20 cellular contexts compared by ENCODE assay signal in the genomic region with DNA sequence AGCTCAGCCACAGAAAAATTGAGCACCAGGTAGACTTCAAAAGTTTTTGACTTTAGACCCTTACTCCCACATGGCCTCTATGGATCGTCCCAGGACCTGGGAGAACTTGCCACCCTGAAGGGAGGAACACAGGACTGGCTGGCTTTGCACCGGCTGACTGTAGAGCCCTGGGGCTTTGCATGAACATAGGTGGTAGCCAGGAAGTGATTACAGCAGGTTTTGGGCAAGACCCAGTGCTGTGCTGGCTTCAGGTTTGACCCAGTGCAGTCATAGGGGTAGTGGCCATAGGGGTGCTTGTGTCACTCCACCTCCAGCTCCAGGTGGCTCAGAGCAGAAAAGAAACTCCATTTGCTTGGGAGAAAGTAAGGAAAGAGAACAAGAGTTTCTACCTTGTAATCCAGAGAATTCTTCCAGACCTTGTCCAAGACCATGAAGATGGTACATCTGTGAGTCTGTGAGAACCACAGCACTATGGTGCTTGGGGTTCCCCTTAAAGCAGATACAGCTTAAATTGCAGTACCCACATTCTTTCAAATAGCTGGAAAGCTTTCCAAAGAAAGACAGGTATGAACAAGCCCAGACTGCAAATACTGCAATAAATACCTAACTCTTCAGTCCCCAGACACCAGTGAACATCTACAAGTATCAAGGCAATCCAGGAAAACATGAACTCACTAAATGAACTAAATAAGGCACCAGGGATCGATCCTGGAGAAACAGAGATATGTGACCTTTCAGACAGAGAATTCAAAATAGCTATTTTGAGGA. TPM values are rescaled to one million over a fixed set of nuclear protein-coding genes. Genes with fewer than 3 reads are reported as not detected.
A peak's percentile ranks its signal among the peaks of the same experiment; 100 is the strongest.
DNase-seq lines count a peak whose midpoint lies in the region; ATAC-seq and TF ChIP-seq lines count a peak whose summit lies in the region.
"Had no signal": no experiment of that assay in that cellular context is flagged by ENCODE, and none has a peak within 500 bp of the region (broad histone marks: within the 10 kb centered on the region; RNA-seq: fewer than 3 reads in every experiment).

No MANE protein-coding gene starts in this region.

- BruUV-seq in Caco-2 (replicated peaks; lab: Mats Ljungman, UMichigan) = no TSS peak
- no TSS peak for BruUV-seq in mammary epithelial cell (replicated peaks; lab: Mats Ljungman, UMichigan)

- no peak overlapping the region for H3K4me3 ChIP-seq in Caco-2 (ENCODE audit: low read depth, low read length)
- H3K4me3 ChIP-seq in mammary epithelial cell (replicated peaks in 1 of 3; ENCODE audit: insufficient read depth in 1 of 3, low read depth in 2 of 3, low read length in 3 of 3) = no peak overlapping the region
- H3K4me3 ChIP-seq in upper lobe of left lung = no peak overlapping the region
- H3K4me3 ChIP-seq: GM12878, K562 had no signal

- H3K27ac Mint-ChIP-seq in Caco-2 (ENCODE audit: unreplicated experiment) = peak overlapping the region; percentile 23
- H3K27ac Mint-ChIP-seq: CD4-positive, alpha-beta T cell; HFFc6 had no signal

- in situ Hi-C loops in mammary epithelial cell (cut with MboI; ENCODE audit: low sequenced_read_pairs in 2 of 2) = no loop called here

- ATAC-seq in esophagus mucosa (peak; percentile 30), upper lobe of left lung (ENCODE audit: low FRiP score in 2 of 2) (no peak)
- ATAC-seq: GM12878, HCT116, K562 had no signal

- DNase-seq in Caco-2 = no peak
- peak; percentile 61 for DNase-seq in mammary epithelial cell
- DNase-seq in upper lobe of left lung = no peak
- no peak for DNase-seq in Kasumi-1 (lab: John Stamatoyannopoulos, UW)
- no peak for DNase-seq in HT-29 (ENCODE audit: low spot score)
- DNase-seq: ACHN; BE2C; Calu3; CD4-positive, alpha-beta T cell; DMS79 treated with DMSO at 0.1 percent for 48 hours; GF-D8; GOT3; H7; HFFc6; IMR-90 had no signal

- H3K9me3 ChIP-seq in Caco-2 = 0 out of 2 replicates have a peak, but pooled peaks cover 3% of the 10 kb centered on the region
- H3K9me3 ChIP-seq in mammary epithelial cell (replicated peaks; ENCODE audit: insufficient read depth, low read length) = no peaks in the 10 kb centered on the region
- H3K9me3 ChIP-seq in upper lobe of left lung = no peaks in the 10 kb centered on the region
- H3K9me3 ChIP-seq: BE2C had no signal

- dilution Hi-C loops in mammary epithelial cell (cut with HindIII; ENCODE audit: low sequenced_read_pairs) = no loop called here

- H3K27me3 ChIP-seq in Caco-2 (replicated peaks; ENCODE audit: control insufficient read depth, insufficient read depth, low read length) = no peaks in the 10 kb centered on the region
- H3K27me3 ChIP-seq in mammary epithelial cell (ENCODE audit: insufficient read depth, low read length) = no peaks in the 10 kb centered on the region
- no peaks in the 10 kb centered on the region for H3K27me3 ChIP-seq in upper lobe of left lung
- H3K27me3 ChIP-seq: BE2C had no signal

- H3K27ac ChIP-seq in mammary epithelial cell (ENCODE audit: insufficient read depth, low read depth, low read length) (no peak overlapping the region), upper lobe of left lung (no peak overlapping the region)
- H3K27ac ChIP-seq: C4-2B had no signal

- H3K27me3 Mint-ChIP-seq in Caco-2 (ENCODE audit: insufficient read depth, unreplicated experiment) = no peaks in the 10 kb centered on the region
- H3K27me3 Mint-ChIP-seq: CD4-positive, alpha-beta T cell had no signal

- H2AFZ ChIP-seq in mammary epithelial cell (ENCODE audit: low read depth, low read length) = peak overlapping the region; percentile 43

- H3K4me2 ChIP-seq in mammary epithelial cell (ENCODE audit: insufficient read depth, low read depth, low read length) = peak overlapping the region; percentile 9

- intact Hi-C loops in Caco-2 (cut with micrococcal nuclease; ENCODE audit: unreplicated experiment) (no loop called here), mammary epithelial cell (cut with micrococcal nuclease) (loop anchor here (5.0 kb wide), 1 partner anchor 60 kb away; no protein-coding TSS in a partner anchor)

- no peaks in the 10 kb centered on the region for H3K79me2 ChIP-seq in mammary epithelial cell (ENCODE audit: insufficient read depth, low read length)

- POLR2A ChIA-PET in Caco-2 (lab: Charles Lee) = no interaction called here

- TF ChIP-seq EP300 in upper lobe of left lung (IDR thresholded peaks at IDR 0.05) = no peak

- no peaks in the 10 kb centered on the region for H3K36me3 ChIP-seq in Caco-2 (ENCODE audit: control insufficient read depth, insufficient read depth, low read length)
- no peaks in the 10 kb centered on the region for H3K36me3 ChIP-seq in mammary epithelial cell (ENCODE audit: insufficient read depth, low read length)
- H3K36me3 ChIP-seq in upper lobe of left lung = no peaks in the 10 kb centered on the region
- H3K36me3 ChIP-seq: BE2C had no signal

- H3K36me3 Mint-ChIP-seq in Caco-2 (ENCODE audit: insufficient read depth, unreplicated experiment) = no peaks in the 10 kb centered on the region

- H3K4me3 Mint-ChIP-seq in Caco-2 (ENCODE audit: unreplicated experiment) = no peak overlapping the region
- H3K4me3 Mint-ChIP-seq: CD4-positive, alpha-beta T cell; HFFc6 had no signal

- TF ChIP-seq CTCF in Caco-2 (IDR thresholded peaks at IDR 0.05; ENCODE audit: insufficient read depth in 1 of 2, low read depth in 1 of 2, low read length in 1 of 2, severe bottlenecking in 1 of 2, unreplicated experiment in 1 of 2) (no peak), mammary epithelial cell (conservative IDR thresholded peaks at IDR 0.05 in 1 of 2, IDR thresholded peaks at IDR 0.05 in 1 of 2; ENCODE audit: extremely low read depth in 1 of 2, insufficient read depth in 1 of 2, low read depth in 1 of 2, low read length in 2 of 2) (no peak), upper lobe of left lung (IDR thresholded peaks at IDR 0.05) (no peak)

- no peaks in the 10 kb centered on the region for H4K20me1 ChIP-seq in mammary epithelial cell (ENCODE audit: insufficient read depth, low read length)

- CTCF ChIA-PET in Caco-2 (lab: Charles Lee) = interaction anchor here (0.6 kb wide), 1 partner anchor 66 kb away, joined by 4 read pairs; no protein-coding TSS in a partner anchor
- CTCF ChIA-PET in mammary epithelial cell (lab: Charles Lee; ENCODE audit: low non-redundant PET) = no interaction called here

- TF ChIP-seq POLR2A in upper lobe of left lung (IDR thresholded peaks at IDR 0.05) = no peak

- peaks cover 34% of the 10 kb centered on the region for H3K4me1 ChIP-seq in Caco-2
- peaks cover 22% of the 10 kb centered on the region for H3K4me1 ChIP-seq in mammary epithelial cell (ENCODE audit: insufficient read depth, low read length)
- H3K4me1 ChIP-seq in upper lobe of left lung = peaks cover 0 to 13% (median 4%) of the 10 kb centered on the region in 4 donors
- H3K4me1 ChIP-seq: BE2C had no signal

- WGBS in mammary epithelial cell (ENCODE audit: low coverage, missing lambda C conversion rate) = 46% methylated on average over 2 of the region's 3 CpGs
- 91 to 95% methylated on average over 3 of the region's 3 CpGs for WGBS in upper lobe of left lung, 2 donors

- H3K9me3 Mint-ChIP-seq in Caco-2 (ENCODE audit: unreplicated experiment) = peaks cover 12% of the 10 kb centered on the region
- H3K9me3 Mint-ChIP-seq: CD4-positive, alpha-beta T cell; HFFc6 had no signal

- no peak overlapping the region for H3K9ac ChIP-seq in mammary epithelial cell (ENCODE audit: insufficient read depth, low read length)

- H3K4me1 Mint-ChIP-seq in Caco-2 (ENCODE audit: low read depth, unreplicated experiment) = peaks cover 34% of the 10 kb centered on the region

RNA-seq across cellular contexts. Expression of a gene that starts 13.0 kb away (rescaled TPM):
- total RNA-seq in Caco-2 (2022) (44.7 and 50.2 TPM in 2 replicates), mammary epithelial cell (10 to 100 TPM; 20.7 to 32.1 TPM), esophagus mucosa (19.8 TPM), upper lobe of left lung (100 to 1,000 TPM in 1 of 6 donors, 10 to 100 TPM in 5; 38.0 to 108 (median 92.4) TPM)
- 24.6 TPM for polyA plus RNA-seq in mammary epithelial cell
- 65.0 TPM for polyA minus RNA-seq in mammary epithelial cell
- total RNA-seq in HT-29 (2014; rRNA removed; shearing (Covaris generic)) = 0.97 and 7.0 TPM in 2 replicates
